Comparison of ENCODE assay signal across 8 cellular contexts in genomic region chr15:41661529-41662225, GRCh38. TPM values are rescaled to one million over a fixed set of nuclear protein-coding genes. Genes with fewer than 3 reads are reported as not detected.
DNase-seq lines count a peak whose midpoint lies in the region; ATAC-seq and TF ChIP-seq lines count a peak whose summit lies in the region.

No MANE protein-coding gene starts in this region.

- H3K9me3 Mint-ChIP-seq in mesothelial cell of epicardium = no peaks in the 10 kb centered on the region

- no peaks in the 10 kb centered on the region for H3K27me3 ChIP-seq in OCI-LY1 (ENCODE audit: insufficient read depth, low read length)

- peaks cover 15% of the 10 kb centered on the region for H3K27me3 Mint-ChIP-seq in mesothelial cell of epicardium (ENCODE audit: low read depth)

- H3K4me2 ChIP-seq in OCI-LY1 (ENCODE audit: low read length) = peak overlapping the region; percentile 89

- peaks cover 30% of the 10 kb centered on the region for H3K4me1 Mint-ChIP-seq in mesothelial cell of epicardium

- DNase-seq in GM10266 (ENCODE audit: extremely low spot score) (peak; percentile 69), activated T-cell treated with anti-CD3 and anti-CD28 coated beads for 1 hour (ENCODE audit: low read depth) (peak; percentile 42), epidermal melanocyte (ENCODE audit: insufficient read length, low spot score) (peak; percentile 70), mesothelial cell of epicardium (ENCODE audit: low spot score in 2 of 2, unreplicated experiment in 2 of 2) (peak; percentile 45 to 73)
- DNase-seq in stimulated activated CD8-positive, alpha-beta memory T cell treated with anti-CD3 and anti-CD28 coated beads, Interleukin-15, amount 100 ng/mL, for 1 hour (ENCODE audit: low read depth) = peak; percentile 43

- H3K9me2 ChIP-seq in OCI-LY1 (ENCODE audit: low read depth, low read length) = no peaks in the 10 kb centered on the region

- peaks cover 4% of the 10 kb centered on the region; the same call in 1 of the 2 replicates for H3K9me3 ChIP-seq in OCI-LY1 (ENCODE audit: low read length)

- H3K9ac ChIP-seq in OCI-LY1 (ENCODE audit: low read length) = peak overlapping the region; percentile 68

- no peaks in the 10 kb centered on the region for H3F3A ChIP-seq in OCI-LY1 (ENCODE audit: insufficient read depth, low read length)

- peak overlapping the region; percentile 72 for H3K4me3 ChIP-seq in OCI-LY1 (ENCODE audit: low read depth, low read length, poor library complexity, severe bottlenecking)

- TF ChIP-seq CTCF in GM10266 (IDR thresholded peaks at IDR 0.05; ENCODE audit: control insufficient read depth, insufficient read depth, low read depth, missing control alignments) (no peak), OCI-LY1 (IDR thresholded peaks at IDR 0.05; ENCODE audit: low read length) (no peak), mesothelial cell of epicardium (IDR thresholded peaks at IDR 0.05; ENCODE audit: unreplicated experiment) (no peak)

- H3K79me2 ChIP-seq in OCI-LY1 (ENCODE audit: insufficient read depth, low read length) = peaks cover 52% of the 10 kb centered on the region

- H3K4me1 ChIP-seq in OCI-LY1 (ENCODE audit: insufficient read depth, low read length, severe bottlenecking) = peaks cover 54% of the 10 kb centered on the region

- peak; percentile 33 for ATAC-seq in HG03460 (IDR thresholded peaks at IDR 0.05; ENCODE audit: unreplicated experiment)
- ATAC-seq in GM21423 (IDR thresholded peaks at IDR 0.05; ENCODE audit: unreplicated experiment) = no peak

- H3K36me3 Mint-ChIP-seq in mesothelial cell of epicardium = no peaks in the 10 kb centered on the region

- peak overlapping the region; percentile 83 for H3K27ac ChIP-seq in OCI-LY1 (ENCODE audit: low read depth, low read length, poor library complexity, severe bottlenecking)

- H3K27ac Mint-ChIP-seq in mesothelial cell of epicardium = peak overlapping the region; percentile 97

- H3K4me3 Mint-ChIP-seq in mesothelial cell of epicardium = peak overlapping the region; percentile 84

- no peaks in the 10 kb centered on the region for H3K36me3 ChIP-seq in OCI-LY1 (ENCODE audit: insufficient read depth, low read length)

- no peaks in the 10 kb centered on the region for H4K20me1 ChIP-seq in OCI-LY1 (ENCODE audit: insufficient read depth, low read length)

- no peak overlapping the region for H2AFZ ChIP-seq in OCI-LY1 (ENCODE audit: low read length)

RNA-seq across cellular contexts. Expression of gene MGA, which starts 1.5 kb away (rescaled TPM):
- total RNA-seq in mesothelial cell of epicardium = 68.9 to 74.6 TPM (median 71.4 TPM) in 3 replicates
